In the genomic region with DNA sequence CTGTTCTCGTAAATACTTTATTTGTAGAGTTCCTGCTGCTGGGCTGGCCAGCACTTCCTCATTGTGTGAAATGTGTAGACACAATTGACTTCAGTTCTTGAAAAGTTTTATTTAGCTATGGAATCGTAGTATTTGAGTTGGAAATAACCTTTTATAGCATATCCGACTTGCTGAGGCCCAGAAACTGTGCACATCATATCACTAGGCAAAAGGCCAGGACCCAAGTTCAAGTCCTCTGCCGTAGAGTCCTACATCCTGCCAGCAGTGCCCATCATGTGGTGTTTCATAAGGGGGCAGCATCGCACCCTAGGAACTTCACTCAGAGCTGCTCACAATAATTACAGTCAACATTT, we compare ENCODE assay signal across 14 cellular contexts.
A peak's percentile ranks its signal among the peaks of the same experiment; 100 is the strongest.
DNase-seq lines count a peak whose midpoint lies in the region; ATAC-seq and TF ChIP-seq lines count a peak whose summit lies in the region.
"Had no signal": no experiment of that assay in that cellular context is flagged by ENCODE, and none has a peak within 500 bp of the region (broad histone marks: within the 10 kb centered on the region; RNA-seq: fewer than 3 reads in every experiment).

No MANE protein-coding gene starts in this region.

- H3K36me3 ChIP-seq in PC-3 (ENCODE audit: low read depth, low read length), result no peaks in the 10 kb centered on the region
- H3K36me3 ChIP-seq: pancreas, thyroid gland had no signal

- CTCF ChIA-PET in PC-3 (lab: Charles Lee), result no interaction called here

- no peaks in the 10 kb centered on the region for H3K27me3 Mint-ChIP-seq in stimulated activated naive B cell treated with anti-CD40 and anti-IgM and Interleukin-4, amounts not matched to agents 10 μg/mL and 1 μg/mL and 100 μg/mL, for 72 hours
- H3K27me3 Mint-ChIP-seq: activated naive CD4-positive, alpha-beta T cell treated with anti-CD3 and anti-CD28 coated beads, Interleukin-2, amount 50 U/mL, for 24 hours had no signal

- peak overlapping the region; percentile 99 for H3K27ac ChIP-seq in PC-3 (ENCODE audit: low read length)
- H3K27ac ChIP-seq: pancreas, thyroid gland had no signal

- 0 out of 2 replicates have a peak overlapping the region, but pooled peaks have one; percentile 82 for H3K4me2 ChIP-seq in PC-3 (ENCODE audit: low read length)

- H3K79me2 ChIP-seq in PC-3 (ENCODE audit: low read length), result no peaks in the 10 kb centered on the region

- TF ChIP-seq CTCF in PC-3 (conservative IDR thresholded peaks at IDR 0.05; ENCODE audit: low read depth, low read length) (peak; percentile 32), fibroblast of villous mesenchyme (IDR thresholded peaks at IDR 0.05; ENCODE audit: insufficient read depth, low read depth, low read length) (peak; percentile 26)

- no peaks in the 10 kb centered on the region for H4K20me1 ChIP-seq in PC-3 (ENCODE audit: low read length)

- H3K4me3 Mint-ChIP-seq in stimulated activated naive B cell treated with anti-CD40 and anti-IgM and Interleukin-4, amounts not matched to agents 10 μg/mL and 1 μg/mL and 100 μg/mL, for 72 hours, result peak overlapping the region in 1 of 2 donors; percentile 5
- H3K4me3 Mint-ChIP-seq: activated naive CD4-positive, alpha-beta T cell treated with anti-CD3 and anti-CD28 coated beads, Interleukin-2, amount 50 U/mL, for 24 hours had no signal

- H2AFZ ChIP-seq in PC-3 (ENCODE audit: low read length), result no peak overlapping the region

- H3K4me1 Mint-ChIP-seq in stimulated activated naive B cell treated with anti-CD40 and anti-IgM and Interleukin-4, amounts not matched to agents 10 μg/mL and 1 μg/mL and 100 μg/mL, for 72 hours, result peaks cover 33 to 51% of the 10 kb centered on the region in 2 donors
- H3K4me1 Mint-ChIP-seq: activated naive CD4-positive, alpha-beta T cell treated with anti-CD3 and anti-CD28 coated beads, Interleukin-2, amount 50 U/mL, for 24 hours had no signal

- POLR2A ChIA-PET in PC-3 (lab: Charles Lee; ENCODE audit: unreplicated experiment), result interaction anchor here (0.6 kb wide), 1 partner anchor 41 kb away, joined by 24 read pairs; no protein-coding TSS in a partner anchor

- no peaks in the 10 kb centered on the region for H3F3A ChIP-seq in PC-3 (ENCODE audit: low read length, unreplicated experiment)

- no peaks in the 10 kb centered on the region for H3K9me2 ChIP-seq in PC-3 (replicated peaks; ENCODE audit: low read length)

- no peaks in the 10 kb centered on the region for H3K27me3 ChIP-seq in PC-3 (ENCODE audit: low read length)
- H3K27me3 ChIP-seq: pancreas, thyroid gland had no signal

- ATAC-seq in PC-3, result no peak
- ATAC-seq in stimulated activated naive B cell treated with anti-CD40 and anti-IgM and Interleukin-4, amounts not matched to agents 10 μg/mL and 1 μg/mL and 100 μg/mL, for 72 hours (replicated peaks), result peak; percentile 56 to 74

- H3K36me3 Mint-ChIP-seq in stimulated activated naive B cell treated with anti-CD40 and anti-IgM and Interleukin-4, amounts not matched to agents 10 μg/mL and 1 μg/mL and 100 μg/mL, for 72 hours, result peaks cover 17 to 33% of the 10 kb centered on the region in 2 donors
- H3K36me3 Mint-ChIP-seq: activated naive CD4-positive, alpha-beta T cell treated with anti-CD3 and anti-CD28 coated beads, Interleukin-2, amount 50 U/mL, for 24 hours had no signal

- intact Hi-C loops in PC-3 (cut with micrococcal nuclease), result loop anchor here (10.0 kb wide), 1 partner anchor 81 kb away; no protein-coding TSS in a partner anchor

- H3K9me3 ChIP-seq in PC-3 (ENCODE audit: low read length), result no peaks in the 10 kb centered on the region
- H3K9me3 ChIP-seq: pancreas, thyroid gland had no signal

- no peak overlapping the region for H3K9ac ChIP-seq in PC-3 (ENCODE audit: low read length)

- BruUV-seq in PC-3 (replicated peaks; lab: Mats Ljungman, UMichigan), result no TSS peak

- peak overlapping the region; percentile 79 for H3K27ac Mint-ChIP-seq in stimulated activated naive B cell treated with anti-CD40 and anti-IgM and Interleukin-4, amounts not matched to agents 10 μg/mL and 1 μg/mL and 100 μg/mL, for 72 hours
- H3K27ac Mint-ChIP-seq: activated naive CD4-positive, alpha-beta T cell treated with anti-CD3 and anti-CD28 coated beads, Interleukin-2, amount 50 U/mL, for 24 hours had no signal

- DNase-seq in SKM-1 treated with dmso at 0.1 percent for 144 hours (lab: John Stamatoyannopoulos, UW; ENCODE audit: unreplicated experiment), result peak; percentile 13
- DNase-seq in SKM-1 (lab: John Stamatoyannopoulos, UW; ENCODE audit: unreplicated experiment), result no peak
- DNase-seq in PC-3, result peak; percentile 13
- DNase-seq in fibroblast of villous mesenchyme (ENCODE audit: low read depth), result peak; percentile 31
- no peak for DNase-seq in stimulated activated naive B cell treated with anti-CD40 and anti-IgM and Interleukin-4, amounts not matched to agents 10 μg/mL and 1 μg/mL and 100 μg/mL, for 72 hours
- no peak for DNase-seq in NCI-H2196 treated with DMSO at 0.1 percent for 48 hours (lab: John Stamatoyannopoulos, UW; ENCODE audit: unreplicated experiment)
- DNase-seq in activated effector memory CD4-positive, alpha-beta T cell treated with anti-CD3 and anti-CD28 coated beads, Interleukin-2, amount 50 U/mL, for 16 hours, result no peak
- DNase-seq in NCI-H1436 treated with DMSO at 0.1 percent for 48 hours (lab: John Stamatoyannopoulos, UW), result no peak
- DNase-seq: activated CD4-positive, CD25-positive, alpha-beta regulatory T cell; Karpas-422; OCI-M1; pancreas; thyroid gland had no signal

- H3K9me3 Mint-ChIP-seq in stimulated activated naive B cell treated with anti-CD40 and anti-IgM and Interleukin-4, amounts not matched to agents 10 μg/mL and 1 μg/mL and 100 μg/mL, for 72 hours, result no peaks in the 10 kb centered on the region
- H3K9me3 Mint-ChIP-seq: activated naive CD4-positive, alpha-beta T cell treated with anti-CD3 and anti-CD28 coated beads, Interleukin-2, amount 50 U/mL, for 24 hours had no signal

- no peak overlapping the region for H3K4me3 ChIP-seq in PC-3 (ENCODE audit: low read length)
- H3K4me3 ChIP-seq in fibroblast of villous mesenchyme (ENCODE audit: low read depth, low read length), result no peak overlapping the region
- H3K4me3 ChIP-seq: pancreas, thyroid gland had no signal

- peaks cover 39% of the 10 kb centered on the region for H3K4me1 ChIP-seq in PC-3 (ENCODE audit: insufficient read depth, low read length)
- H3K4me1 ChIP-seq: pancreas had no signal

Comparison
In these comparisons a context has a peak if more than half of its experiments do, and no peak if none do; other contexts are left out.
1. DNase-seq: peak in SKM-1 treated with dmso at 0.1 percent for 144 hours (single experiment), PC-3 (single experiment) and fibroblast of villous mesenchyme (single experiment); none in SKM-1 (single experiment), stimulated activated naive B cell treated with anti-CD40 and anti-IgM and Interleukin-4, amounts not matched to agents 10 μg/mL and 1 μg/mL and 100 μg/mL, for 72 hours (single experiment), NCI-H2196 treated with DMSO at 0.1 percent for 48 hours (single experiment), activated effector memory CD4-positive, alpha-beta T cell treated with anti-CD3 and anti-CD28 coated beads, Interleukin-2, amount 50 U/mL, for 16 hours (single experiment) and NCI-H1436 treated with DMSO at 0.1 percent for 48 hours (single experiment).